ENCODE assay signal across 10 cellular contexts in the genomic region with DNA sequence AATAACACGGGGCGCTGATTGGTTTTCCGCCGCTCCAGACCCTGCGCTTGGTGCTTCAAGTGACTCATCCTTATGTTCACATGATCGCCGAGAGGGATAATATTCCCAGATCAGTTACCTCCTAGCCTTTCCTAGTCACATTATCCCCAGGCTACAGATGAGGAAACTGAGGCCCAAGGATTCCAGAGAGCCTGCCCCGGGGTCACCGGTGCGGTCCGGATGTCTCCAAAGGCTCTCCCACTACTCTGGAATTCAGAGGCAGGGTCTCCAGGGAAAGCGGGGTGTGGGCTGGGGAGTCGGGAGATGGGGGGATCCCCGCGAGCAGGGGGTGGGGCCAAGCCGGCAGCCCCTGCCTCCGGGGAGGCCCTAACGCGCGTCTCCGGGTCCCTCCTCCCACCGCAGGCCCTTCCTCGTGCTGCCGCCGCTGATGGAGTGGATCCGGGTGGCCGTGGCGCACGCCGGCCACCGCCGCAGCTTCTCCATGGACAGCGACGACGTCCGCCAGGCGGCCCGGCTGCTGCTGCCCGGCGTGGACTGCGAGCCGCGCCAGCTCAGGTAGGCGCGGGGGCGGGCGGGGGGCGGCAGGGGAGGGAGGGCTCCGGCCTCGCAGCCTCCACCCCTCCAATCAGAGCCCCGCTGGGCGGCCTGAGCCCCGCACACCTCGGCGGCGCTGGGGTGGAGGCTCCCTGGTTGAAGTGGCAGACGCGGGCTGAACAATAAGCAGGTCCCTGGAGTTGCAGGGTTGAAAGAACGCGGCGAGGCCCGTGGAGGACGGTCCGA.
DNase-seq lines count a peak whose midpoint lies in the region; ATAC-seq and TF ChIP-seq lines count a peak whose summit lies in the region.
"Had no signal": no experiment of that assay in that cellular context is flagged by ENCODE, and none has a peak within 500 bp of the region (broad histone marks: within the 10 kb centered on the region; RNA-seq: fewer than 3 reads in every experiment).

No MANE protein-coding gene starts in this region.

- H2AK9ac ChIP-seq in IMR-90 (replicated peaks; ENCODE audit: low read depth, low read length, poor library complexity), result no peak overlapping the region

- H2BK5ac ChIP-seq in IMR-90 (ENCODE audit: low read depth, low read length, poor library complexity, severe bottlenecking), result no peak overlapping the region

- H3K9me3 ChIP-seq in IMR-90 (ENCODE audit: control insufficient read depth, insufficient read depth, low read length) (no peaks in the 10 kb centered on the region), endodermal cell (ENCODE audit: control insufficient read depth, low read length) (no peaks in the 10 kb centered on the region), smooth muscle cell (replicated peaks; ENCODE audit: low read depth) (no peaks in the 10 kb centered on the region)
- H3K9me3 ChIP-seq: stomach had no signal

- CTCF ChIA-PET in IMR-90 (lab: Yijun Ruan, JAX), result no interaction called here

- peak overlapping the region; percentile 19; the same call in 1 of the 2 replicates for H3K4me2 ChIP-seq in IMR-90 (ENCODE audit: low read depth, low read length)
- H3K4me2 ChIP-seq in smooth muscle cell, result peak overlapping the region; percentile 81

- intact Hi-C loops in IMR-90 (cut with micrococcal nuclease), result no loop called here
- intact Hi-C loops in natural killer cell (cut with micrococcal nuclease), result no loop called here

- no peak for TF ChIP-seq POLR2A in IMR-90 (IDR thresholded peaks at IDR 0.05; ENCODE audit: low read depth, low read length)

- H2AFZ ChIP-seq in IMR-90 (replicated peaks; ENCODE audit: low read length, poor library complexity), result peak overlapping the region; percentile 85
- H2AFZ ChIP-seq in smooth muscle cell (ENCODE audit: low read depth), result no peak overlapping the region

- H3K27me3 ChIP-seq in IMR-90 (ENCODE audit: control insufficient read depth, insufficient read depth, low read length), result no peaks in the 10 kb centered on the region
- peaks cover 25% of the 10 kb centered on the region for H3K27me3 ChIP-seq in endodermal cell (ENCODE audit: control insufficient read depth, insufficient read depth, low read length, poor library complexity, severe bottlenecking)
- peaks cover 61% of the 10 kb centered on the region for H3K27me3 ChIP-seq in smooth muscle cell (ENCODE audit: low read depth)

- no peaks in the 10 kb centered on the region for H3K79me1 ChIP-seq in IMR-90 (ENCODE audit: low read depth in 1 of 2, low read length in 2 of 2)

- TF ChIP-seq RAD21 in IMR-90 (IDR thresholded peaks at IDR 0.05; ENCODE audit: low read length), result no peak

- H2AK5ac ChIP-seq in IMR-90 (ENCODE audit: low read depth, low read length), result no peak overlapping the region

- H3K9me3 Mint-ChIP-seq in endodermal cell (no peaks in the 10 kb centered on the region), natural killer cell (no peaks in the 10 kb centered on the region)

- in situ Hi-C loops in IMR-90 (cut with MboI; ENCODE audit: low sequenced_read_pairs), result no loop called here

- H3K4ac ChIP-seq in IMR-90 (ENCODE audit: low read depth, low read length), result no peak overlapping the region

- H3K27ac ChIP-seq in IMR-90 (ENCODE audit: insufficient read depth, low read length) (no peak overlapping the region), endodermal cell (ENCODE audit: low read depth, low read length) (no peak overlapping the region), smooth muscle cell (ENCODE audit: low read depth) (no peak overlapping the region)
- H3K27ac ChIP-seq: stomach had no signal

- H3K4me3 Mint-ChIP-seq in endodermal cell (peak overlapping the region; percentile 49), natural killer cell (no peak overlapping the region)

- H2BK120ac ChIP-seq in IMR-90 (ENCODE audit: low read depth, low read length), result no peak overlapping the region

- POLR2A ChIA-PET in IMR-90 (lab: Charles Lee; ENCODE audit: unreplicated experiment), result no interaction called here

- DNase-seq in IMR-90 (no peak), endodermal cell (peak; percentile 85), left kidney (ENCODE audit: low read depth, low spot score) (peak; percentile 79), smooth muscle cell (lab: John Stamatoyannopoulos, UW; ENCODE audit: unreplicated experiment) (no peak), NCI-H510A (lab: John Stamatoyannopoulos, UW) (no peak), globus pallidus (ENCODE audit: low spot score) (no peak), T-helper 1 cell (no peak), natural killer cell (no peak)
- DNase-seq: DMS153, stomach had no signal

- H3K27ac Mint-ChIP-seq in endodermal cell (no peak overlapping the region), natural killer cell (no peak overlapping the region)

- no peak overlapping the region for H4K5ac ChIP-seq in IMR-90 (ENCODE audit: low read depth, low read length)

- H2BK15ac ChIP-seq in IMR-90 (ENCODE audit: low read depth, low read length), result no peak overlapping the region

- H3K4me1 Mint-ChIP-seq in endodermal cell, result peaks cover 11% of the 10 kb centered on the region
- H3K4me1 Mint-ChIP-seq in natural killer cell, result no peaks in the 10 kb centered on the region

- no peaks in the 10 kb centered on the region for H3K36me3 Mint-ChIP-seq in endodermal cell (ENCODE audit: low read depth)
- no peaks in the 10 kb centered on the region for H3K36me3 Mint-ChIP-seq in natural killer cell

- no peaks in the 10 kb centered on the region for H4K20me1 ChIP-seq in IMR-90 (ENCODE audit: insufficient read depth, low read length)
- H4K20me1 ChIP-seq in smooth muscle cell (ENCODE audit: low read depth), result no peaks in the 10 kb centered on the region

- dilution Hi-C loops in IMR-90 (cut with HindIII; ENCODE audit: low sequenced_read_pairs, unreplicated experiment), result no loop called here

- H3F3A ChIP-seq in smooth muscle cell (ENCODE audit: low read depth), result no peaks in the 10 kb centered on the region

- H3K4me3 ChIP-seq in IMR-90 (ENCODE audit: insufficient read depth, low read depth, low read length) (peak overlapping the region; percentile 22), endodermal cell (ENCODE audit: low read length) (peak overlapping the region; percentile 18), smooth muscle cell (peak overlapping the region; percentile 26)

- no peak overlapping the region for H4K91ac ChIP-seq in IMR-90 (ENCODE audit: insufficient read depth, low read depth, low read length)

- H3K4me1 ChIP-seq in IMR-90 (ENCODE audit: control insufficient read depth, insufficient read depth, low read length) (peaks cover 9% of the 10 kb centered on the region), endodermal cell (ENCODE audit: control insufficient read depth, insufficient read depth, low read length) (no peaks in the 10 kb centered on the region), smooth muscle cell (ENCODE audit: low read depth) (no peaks in the 10 kb centered on the region)

- H3K14ac ChIP-seq in IMR-90 (replicated peaks; ENCODE audit: low read depth, low read length), result no peak overlapping the region

- no peak overlapping the region for H4K8ac ChIP-seq in IMR-90 (ENCODE audit: low read depth in 2 of 2, low read length in 2 of 2)

- no peak overlapping the region for H3K18ac ChIP-seq in IMR-90 (ENCODE audit: low read depth, low read length)

- TF ChIP-seq CTCF in IMR-90 (conservative IDR thresholded peaks at IDR 0.05; ENCODE audit: low read depth, low read length) (no peak), endodermal cell (conservative IDR thresholded peaks at IDR 0.05) (peak; percentile 50), smooth muscle cell (IDR thresholded peaks at IDR 0.05; ENCODE audit: borderline replicate concordance, insufficient read depth, poor library complexity, severe bottlenecking) (no peak), natural killer cell (IDR thresholded peaks at IDR 0.05) (no peak)

- no TSS peak for BruUV-seq in IMR-90 (replicated peaks; lab: Mats Ljungman, UMichigan)

- peaks cover 51% of the 10 kb centered on the region for H3K27me3 Mint-ChIP-seq in endodermal cell (ENCODE audit: insufficient read depth)
- no peaks in the 10 kb centered on the region for H3K27me3 Mint-ChIP-seq in natural killer cell (ENCODE audit: low read depth in 2 of 2)

- no peak overlapping the region for H2BK20ac ChIP-seq in IMR-90 (ENCODE audit: low read depth, low read length)

- 2% methylated on average over 17 of the region's 64 CpGs; no CpG with 5 or more reads in 1 of the 2 experiments for WGBS in IMR-90 (ENCODE audit: extremely low coverage in 2 of 2, insufficient read length in 1 of 2), 2 experiments
- 48 to 52% methylated on average over 30 to 64 of the region's 64 CpGs for WGBS in endodermal cell (ENCODE audit: insufficient coverage in 1 of 2, insufficient read length in 1 of 2), 2 experiments
- WGBS in smooth muscle cell (ENCODE audit: low lambda C conversion rate), result 43% methylated on average over 47 of the region's 64 CpGs

- H3K9ac ChIP-seq in IMR-90 (ENCODE audit: low read depth, low read length) (no peak overlapping the region), endodermal cell (ENCODE audit: extremely low read depth, low read length, poor library complexity, severe bottlenecking) (no peak overlapping the region), smooth muscle cell (ENCODE audit: low read depth) (no peak overlapping the region)

- no peak overlapping the region for H3K56ac ChIP-seq in IMR-90 (ENCODE audit: extremely low read depth, insufficient read depth, low read length)

- no peaks in the 10 kb centered on the region for H3K79me2 ChIP-seq in smooth muscle cell (ENCODE audit: low read depth)

- H3K36me3 ChIP-seq in IMR-90 (ENCODE audit: control insufficient read depth, insufficient read depth, low read length) (no peaks in the 10 kb centered on the region), endodermal cell (ENCODE audit: control insufficient read depth, insufficient read depth, low read length) (no peaks in the 10 kb centered on the region), smooth muscle cell (ENCODE audit: low read depth) (no peaks in the 10 kb centered on the region)
- H3K36me3 ChIP-seq: stomach had no signal

- H3K9me1 ChIP-seq in IMR-90 (ENCODE audit: insufficient read depth, low read length), result peaks cover 4% of the 10 kb centered on the region; the same call in 1 of the 2 replicates

- no peak overlapping the region for H3K23ac ChIP-seq in IMR-90 (ENCODE audit: low read depth, low read length)

- ATAC-seq in IMR-90 (ENCODE audit: low read depth) (peak; percentile 44), natural killer cell (no peak)

TF ChIP-seq in IMR-90, 13 proteins besides CTCF, POLR2A, EP300 and RAD21 (continues in another document):
- TF ChIP-seq FOS (IDR thresholded peaks at IDR 0.05; ENCODE audit: low read depth, low read length) (no peak), SMC3 (IDR thresholded peaks at IDR 0.05; ENCODE audit: low read depth, low read length) (no peak), CHD1 (IDR thresholded peaks at IDR 0.05; ENCODE audit: low read depth, low read length) (no peak), RFX5 (IDR thresholded peaks at IDR 0.05; ENCODE audit: low read depth, low read length) (no peak)
- TF ChIP-seq, protein P1, sequence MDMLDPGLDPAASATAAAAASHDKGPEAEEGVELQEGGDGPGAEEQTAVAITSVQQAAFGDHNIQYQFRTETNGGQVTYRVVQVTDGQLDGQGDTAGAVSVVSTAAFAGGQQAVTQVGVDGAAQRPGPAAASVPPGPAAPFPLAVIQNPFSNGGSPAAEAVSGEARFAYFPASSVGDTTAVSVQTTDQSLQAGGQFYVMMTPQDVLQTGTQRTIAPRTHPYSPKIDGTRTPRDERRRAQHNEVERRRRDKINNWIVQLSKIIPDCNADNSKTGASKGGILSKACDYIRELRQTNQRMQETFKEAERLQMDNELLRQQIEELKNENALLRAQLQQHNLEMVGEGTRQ (IDR thresholded peaks at IDR 0.05; ENCODE audit: low read depth, low read length), result no peak

Comparison
In these comparisons a context has a peak if more than half of its experiments do, and no peak if none do; other contexts are left out.
1. DNase-seq: peak in endodermal cell (single experiment) and left kidney (single experiment); none in IMR-90 (single experiment), smooth muscle cell (single experiment), NCI-H510A (single experiment), globus pallidus (single experiment), T-helper 1 cell (0 of 5) and natural killer cell (single experiment).
2. Peak in every context shown above with its lines, with median percentiles within 50 percentile points of each other: H3K4me3 ChIP-seq.